1 cellular context compared by ENCODE assay signal in the genomic region with DNA sequence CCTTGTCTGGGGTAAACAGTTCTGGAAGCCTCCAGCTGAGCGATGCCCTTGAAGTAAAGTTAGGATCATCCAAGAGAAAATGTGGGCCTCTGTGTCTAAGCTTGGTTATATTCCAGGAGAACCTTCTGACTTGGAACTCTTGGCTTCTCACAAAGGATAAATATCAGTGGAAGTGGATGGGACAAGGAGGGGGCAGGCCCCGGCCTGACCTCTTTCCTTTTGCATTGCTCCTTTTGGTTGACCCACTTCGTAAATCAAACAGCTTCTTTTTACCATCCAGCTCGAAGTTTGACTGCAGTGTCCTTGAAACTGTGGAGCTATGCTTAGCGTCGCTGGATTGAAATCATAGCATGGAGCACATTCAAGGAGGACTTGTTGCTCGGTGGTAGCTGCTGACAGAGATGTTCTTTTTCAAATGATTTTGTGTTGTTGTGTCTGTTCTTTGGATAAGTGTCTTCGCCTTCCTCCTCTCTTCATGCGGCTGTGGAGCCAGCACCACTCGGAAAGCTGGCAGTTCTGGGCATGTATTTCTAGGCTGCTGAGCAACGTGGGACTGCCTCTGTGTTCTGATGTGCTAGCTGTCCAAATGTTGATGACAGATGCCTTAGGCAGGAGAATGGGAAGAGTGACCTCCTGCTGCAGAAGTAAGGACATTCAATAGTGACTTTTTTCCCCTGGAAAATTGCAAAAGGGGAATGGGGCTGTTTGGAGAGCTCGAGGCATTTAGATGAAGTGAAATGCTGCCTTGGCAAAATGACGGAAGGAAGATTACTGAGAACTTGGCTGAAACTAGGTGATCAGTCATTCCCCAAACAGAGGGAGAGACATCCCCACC.
TF ChIP-seq lines count a peak whose summit lies in the region.

No MANE protein-coding gene starts in this region.

TF ChIP-seq in K562, 482 proteins besides CTCF, POLR2A, EP300 and RAD21:
- 0 out of 2 replicates have a peak, but pooled peaks have one; percentile 12 for TF ChIP-seq ATF7 (IDR thresholded peaks at IDR 0.05)
- peak; percentile 73 for TF ChIP-seq ZNF316 (IDR thresholded peaks at IDR 0.05)
- TF ChIP-seq MEIS2 (IDR thresholded peaks at IDR 0.05; ENCODE audit: partially characterized antibody) = peak; percentile 47
- peak; percentile 62 for TF ChIP-seq C11orf30 (IDR thresholded peaks at IDR 0.05; ENCODE audit: low read depth)
- TF ChIP-seq CBX5 (IDR thresholded peaks at IDR 0.05; ENCODE audit: borderline replicate concordance, low read depth) = no peak
- TF ChIP-seq TRIM24 (IDR thresholded peaks at IDR 0.05) = no peak
TF ChIP-seq in K562: peak in this region for 4.
